8 cellular contexts compared by ENCODE assay signal in genomic region chr17:19237389-19238166, GRCh38. TPM values are rescaled to one million over a fixed set of nuclear protein-coding genes. Genes with fewer than 3 reads are reported as not detected.
DNase-seq lines count a peak whose midpoint lies in the region; ATAC-seq and TF ChIP-seq lines count a peak whose summit lies in the region.

No MANE protein-coding gene starts in this region.

- peaks cover 11% of the 10 kb centered on the region for H3K27me3 Mint-ChIP-seq in brain

- peak overlapping the region; percentile 93 to 97 (median 96) for H3K27ac Mint-ChIP-seq in brain

- ATAC-seq in GM18505 (IDR thresholded peaks at IDR 0.05; ENCODE audit: unreplicated experiment) (peak; percentile 62), HG02642 (IDR thresholded peaks at IDR 0.05; ENCODE audit: poor library complexity, unreplicated experiment) (peak; percentile 79)

- peak; percentile 25 to 66 (median 63) for DNase-seq in Peyer's patch
- DNase-seq in kidney epithelial cell (ENCODE audit: low read depth), result no peak
- peak; percentile 41 for DNase-seq in stimulated activated CD4-positive, alpha-beta T cell treated with anti-CD3 and anti-CD28 coated beads, Interleukin-4, amount 100 ng/mL, for 1 hour
- no peak for DNase-seq in dedifferentiated amniotic fluid mesenchymal stem cell (ENCODE audit: extremely low spot score)
- DNase-seq in NCI-H1048 (lab: John Stamatoyannopoulos, UW), result no peak

- TF ChIP-seq CTCF in Peyer's patch (IDR thresholded peaks at IDR 0.05) (peak in 3 of 6 experiments; percentile 30 to 39 (median 38)), brain (conservative IDR thresholded peaks at IDR 0.05) (peak in 1 of 2 experiments; percentile 43), kidney epithelial cell (IDR thresholded peaks at IDR 0.05; ENCODE audit: insufficient read depth, low read length, poor library complexity, severe bottlenecking) (no peak)

- peaks cover 0 to 6% (median 3%) of the 10 kb centered on the region in 4 donors for H3K4me1 ChIP-seq in Peyer's patch

- H3K36me3 ChIP-seq in Peyer's patch (no peaks in the 10 kb centered on the region), kidney epithelial cell (ENCODE audit: control insufficient read depth, insufficient read depth, low read length) (no peaks in the 10 kb centered on the region)

- H3K9me3 ChIP-seq in Peyer's patch, result no peaks in the 10 kb centered on the region

- H3K27me3 ChIP-seq in Peyer's patch (no peaks in the 10 kb centered on the region), kidney epithelial cell (ENCODE audit: control insufficient read depth, insufficient read depth, low read length) (no peaks in the 10 kb centered on the region)

- H3K9me3 Mint-ChIP-seq in brain, result peaks cover 0 to 3% (median 0%) of the 10 kb centered on the region in 5 experiments

- peaks cover 39% of the 10 kb centered on the region for H3K4me1 Mint-ChIP-seq in brain

- peaks cover 17% of the 10 kb centered on the region for H3K36me3 Mint-ChIP-seq in brain

- H3K4me3 ChIP-seq in Peyer's patch (peak overlapping the region; percentile 71 to 99 (median 86)), kidney epithelial cell (ENCODE audit: low read depth, low read length) (peak overlapping the region; percentile 99)

- peak; percentile 48 for TF ChIP-seq POLR2A in GM18505 (IDR thresholded peaks at IDR 0.05; ENCODE audit: borderline replicate concordance, extremely low read depth, insufficient read depth, insufficient read length)
- TF ChIP-seq POLR2A in Peyer's patch (IDR thresholded peaks at IDR 0.05), result peak in 1 of 2 donors; percentile 32

- H3K4me3 Mint-ChIP-seq in brain, result peak overlapping the region; percentile 94 to 96 (median 95)

- peak overlapping the region; percentile 76 to 85 (median 78) for H3K27ac ChIP-seq in Peyer's patch

RNA-seq across cellular contexts. Expression of gene EPN2, which starts 0.4 kb away (rescaled TPM):
- total RNA-seq in Peyer's patch (10 to 100 TPM; 23.9 to 35.1 (median 34.1) TPM), kidney epithelial cell (13.7 and 18.8 TPM in 2 replicates)
- 68.5 TPM for polyA plus RNA-seq in brain (ENCODE audit: insufficient read depth, low read depth, low replicate concordance)

Comparison
In these comparisons a context has a peak if more than half of its experiments do, and no peak if none do; other contexts are left out.
1. DNase-seq: peak in Peyer's patch (3 of 3) and stimulated activated CD4-positive, alpha-beta T cell treated with anti-CD3 and anti-CD28 coated beads, Interleukin-4, amount 100 ng/mL, for 1 hour (single experiment); none in kidney epithelial cell (single experiment), dedifferentiated amniotic fluid mesenchymal stem cell (single experiment) and NCI-H1048 (single experiment).